ENCODE assay signal across 13 cellular contexts in the genomic region with DNA sequence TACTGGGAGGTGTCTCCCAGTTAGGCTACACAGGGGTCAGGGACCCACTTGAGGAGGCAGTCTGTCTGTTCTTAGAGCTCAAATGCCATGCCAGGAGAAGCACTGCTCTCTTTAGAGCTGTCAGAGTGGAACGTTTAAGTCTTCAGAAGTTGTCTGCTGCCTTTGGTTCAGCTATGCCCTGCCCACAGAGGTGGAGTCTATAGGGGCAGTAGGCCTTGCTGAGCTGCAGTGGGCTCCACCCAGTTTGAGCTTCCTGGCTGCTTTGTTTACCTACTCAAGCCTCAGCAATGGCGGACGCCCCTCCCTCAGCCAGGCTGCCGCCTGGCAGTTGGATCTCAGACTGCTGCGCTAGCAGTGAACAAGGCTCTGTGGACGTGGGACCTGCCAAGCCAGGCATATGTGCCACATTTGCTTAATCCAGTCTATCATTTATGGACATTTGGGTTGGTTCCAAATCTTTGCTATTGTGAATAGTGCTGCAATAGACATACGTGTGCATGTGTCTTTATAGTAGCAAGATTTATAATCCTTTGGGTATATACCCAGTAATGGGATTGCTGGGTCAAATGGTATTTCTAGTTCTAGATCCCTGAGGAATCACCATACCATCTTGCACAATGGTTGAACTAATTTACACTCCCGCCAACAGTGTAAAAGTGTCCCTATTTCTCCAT. TPM values are rescaled to one million over a fixed set of nuclear protein-coding genes. Genes with fewer than 3 reads are reported as not detected.
A peak's percentile ranks its signal among the peaks of the same experiment; 100 is the strongest.
DNase-seq lines count a peak whose midpoint lies in the region; ATAC-seq and TF ChIP-seq lines count a peak whose summit lies in the region.
"Not testable (repeated sequence)": the region's sequence is repeated elsewhere in the genome, so short reads cannot be mapped to it uniquely, and the experiment has no call there.
"Had no signal": no experiment of that assay in that cellular context is flagged by ENCODE, and none has a peak within 500 bp of the region (broad histone marks: within the 10 kb centered on the region; RNA-seq: fewer than 3 reads in every experiment).

No MANE protein-coding gene starts in this region.

- intact Hi-C loops in CD4-positive, alpha-beta T cell (cut with DNase I, micrococcal nuclease), result loop anchor here in 1 of 2 experiments (2.0 kb wide), 1 partner anchor 14 kb away; a partner anchor contains a TSS
- intact Hi-C loops in activated CD4-positive, alpha-beta T cell treated with anti-CD3 and anti-CD28 coated beads, Interleukin-2, amount 10 ng/mL, durations not matched to agents 24 days and 14 days (cut with micrococcal nuclease), result not testable (repeated sequence)

- not testable (repeated sequence) for H3K27me3 ChIP-seq in CD4-positive, alpha-beta T cell (ENCODE audit: control insufficient read depth, insufficient read depth, low read length)

- DNase-seq in CD4-positive, alpha-beta T cell, result peak; percentile 63 to 85 (median 71)
- DNase-seq in T follicular helper cell (ENCODE audit: low read depth), result peak; percentile 67
- DNase-seq in activated CD4-positive, alpha-beta T cell treated with anti-CD3 and anti-CD28 coated beads, Interleukin-2, amount 10 ng/mL, durations not matched to agents 24 days and 14 days, result peak; percentile 93
- peak; percentile 25 for DNase-seq in activated T-cell treated with anti-CD3 and anti-CD28 coated beads for 4 hours
- peak; percentile 68 for DNase-seq in activated naive CD4-positive, alpha-beta T cell treated with Interleukin-2 at 50 U/mL for 16 hours
- DNase-seq in effector memory CD8-positive, alpha-beta T cell, result peak; percentile 6 to 21 (median 20)
- peak; percentile 47 to 57 for DNase-seq in stimulated activated CD4-positive, alpha-beta T cell treated with anti-CD3 and anti-CD28 coated beads, Interleukin-15, amount 100 ng/mL, for 48 hours (ENCODE audit: low read depth in 2 of 2)
- DNase-seq in stimulated activated effector memory CD8-positive, alpha-beta T cell treated with anti-CD3 and anti-CD28 coated beads, Interleukin-12 subunit alpha, Interleukin-12 subunit beta, amount 100 ng/mL, for 72 hours (ENCODE audit: low spot score in 2 of 2), result not testable (repeated sequence)

- not testable (repeated sequence) for H3K36me3 Mint-ChIP-seq in CD4-positive, alpha-beta T cell (ENCODE audit: low read depth); activated CD4-positive, alpha-beta T cell treated with anti-CD3 and anti-CD28 coated beads, Interleukin-2, amount 10 ng/mL, durations not matched to agents 24 days and 14 days (ENCODE audit: low read depth); effector memory CD8-positive, alpha-beta T cell (ENCODE audit: insufficient read depth); stimulated activated effector memory CD8-positive, alpha-beta T cell treated with anti-CD3 and anti-CD28 coated beads, Interleukin-12 subunit alpha, Interleukin-12 subunit beta, amount 100 ng/mL, for 72 hours

- H3K4me1 Mint-ChIP-seq in CD4-positive, alpha-beta T cell (ENCODE audit: low read depth), result peaks cover 57% of the 10 kb centered on the region
- H3K4me1 Mint-ChIP-seq in activated CD4-positive, alpha-beta T cell treated with anti-CD3 and anti-CD28 coated beads, Interleukin-2, amount 10 ng/mL, durations not matched to agents 24 days and 14 days, result peaks cover 33% of the 10 kb centered on the region
- not testable (repeated sequence) for H3K4me1 Mint-ChIP-seq in effector memory CD8-positive, alpha-beta T cell (ENCODE audit: low read depth in 2 of 2); stimulated activated effector memory CD8-positive, alpha-beta T cell treated with anti-CD3 and anti-CD28 coated beads, Interleukin-12 subunit alpha, Interleukin-12 subunit beta, amount 100 ng/mL, for 72 hours

- H3K9me3 ChIP-seq in CD4-positive, alpha-beta T cell (ENCODE audit: control insufficient read depth, low read length), result not testable (repeated sequence)

- not testable (repeated sequence) for H3K9me3 Mint-ChIP-seq in CD4-positive, alpha-beta T cell; effector memory CD8-positive, alpha-beta T cell; stimulated activated effector memory CD8-positive, alpha-beta T cell treated with anti-CD3 and anti-CD28 coated beads, Interleukin-12 subunit alpha, Interleukin-12 subunit beta, amount 100 ng/mL, for 72 hours
- peaks cover 29% of the 10 kb centered on the region for H3K9me3 Mint-ChIP-seq in activated CD4-positive, alpha-beta T cell treated with anti-CD3 and anti-CD28 coated beads, Interleukin-2, amount 10 ng/mL, durations not matched to agents 24 days and 14 days

- H3K27ac ChIP-seq in CD4-positive, alpha-beta T cell (ENCODE audit: low read depth, low read length), result peak overlapping the region; percentile 35

- peak overlapping the region; percentile 74 for H3K4me3 Mint-ChIP-seq in CD4-positive, alpha-beta T cell
- peak overlapping the region; percentile 72 for H3K4me3 Mint-ChIP-seq in activated CD4-positive, alpha-beta T cell treated with anti-CD3 and anti-CD28 coated beads, Interleukin-2, amount 10 ng/mL, durations not matched to agents 24 days and 14 days
- H3K4me3 Mint-ChIP-seq in effector memory CD8-positive, alpha-beta T cell, result peak overlapping the region in 1 of 2 donors; percentile 54
- peak overlapping the region; percentile 24 for H3K4me3 Mint-ChIP-seq in stimulated activated effector memory CD8-positive, alpha-beta T cell treated with anti-CD3 and anti-CD28 coated beads, Interleukin-12 subunit alpha, Interleukin-12 subunit beta, amount 100 ng/mL, for 72 hours

- POLR2A ChIA-PET in CD4-positive, alpha-beta T cell (lab: Charles Lee), result interaction anchor here (0.6 to 1.9 kb wide), 15 partner anchors 14 to 426 kb away, joined by 3 to 12 read pairs (median 4); a partner anchor contains a TSS

- not testable (repeated sequence) for TF ChIP-seq CTCF in CD4-positive, alpha-beta T cell (IDR thresholded peaks at IDR 0.05)

- ATAC-seq in CD4-positive, alpha-beta T cell (ENCODE audit: poor library complexity), result peak; percentile 52
- ATAC-seq in effector memory CD8-positive, alpha-beta T cell (replicated peaks), result peak; percentile 40
- ATAC-seq in stimulated activated effector memory CD8-positive, alpha-beta T cell treated with anti-CD3 and anti-CD28 coated beads, Interleukin-12 subunit alpha, Interleukin-12 subunit beta, amount 100 ng/mL, for 72 hours, result not testable (repeated sequence)

- H3K27ac Mint-ChIP-seq in CD4-positive, alpha-beta T cell, result peak overlapping the region; percentile 94
- peak overlapping the region; percentile 76 for H3K27ac Mint-ChIP-seq in activated CD4-positive, alpha-beta T cell treated with anti-CD3 and anti-CD28 coated beads, Interleukin-2, amount 10 ng/mL, durations not matched to agents 24 days and 14 days
- not testable (repeated sequence) for H3K27ac Mint-ChIP-seq in effector memory CD8-positive, alpha-beta T cell; stimulated activated effector memory CD8-positive, alpha-beta T cell treated with anti-CD3 and anti-CD28 coated beads, Interleukin-12 subunit alpha, Interleukin-12 subunit beta, amount 100 ng/mL, for 72 hours

- not testable (repeated sequence) for H3K27me3 Mint-ChIP-seq in CD4-positive, alpha-beta T cell; activated CD4-positive, alpha-beta T cell treated with anti-CD3 and anti-CD28 coated beads, Interleukin-2, amount 10 ng/mL, durations not matched to agents 24 days and 14 days
- peaks cover 29 to 57% of the 10 kb centered on the region in 2 donors for H3K27me3 Mint-ChIP-seq in effector memory CD8-positive, alpha-beta T cell

- CTCF ChIA-PET in CD4-positive, alpha-beta T cell (lab: Charles Lee), result interaction anchor here (0.7 to 1.0 kb wide), 2 partner anchors 69 to 427 kb away, joined by 3 to 4 read pairs; a partner anchor contains a TSS

RNA-seq across cellular contexts. Expression of a gene that starts 13.7 kb away (rescaled TPM):
- 1 to 10 TPM; 1.6 to 2.7 TPM for total RNA-seq in CD4-positive, alpha-beta T cell
- total RNA-seq in activated CD4-positive, alpha-beta T cell treated with anti-CD3 and anti-CD28 coated beads, Interleukin-2, amount 10 ng/mL, durations not matched to agents 24 days and 14 days, result 13.0 and 14.2 TPM in 2 replicates

RNA-seq across cellular contexts. Expression of a gene that starts 38.0 kb away (rescaled TPM):
- total RNA-seq in CD4-positive, alpha-beta T cell, result under 1 TPM in 1 of 2 experiments, not detected in 1; 0.14 TPM
- not detected in 2 replicates for total RNA-seq in activated CD4-positive, alpha-beta T cell treated with anti-CD3 and anti-CD28 coated beads, Interleukin-2, amount 10 ng/mL, durations not matched to agents 24 days and 14 days
- total RNA-seq: endothelial cell of umbilical vein, kidney, progenitor cell of endocrine pancreas, Right ventricle myocardium inferior, skeletal muscle tissue had no signal
